Comparison of ENCODE assay signal across 8 cellular contexts in the genomic region with DNA sequence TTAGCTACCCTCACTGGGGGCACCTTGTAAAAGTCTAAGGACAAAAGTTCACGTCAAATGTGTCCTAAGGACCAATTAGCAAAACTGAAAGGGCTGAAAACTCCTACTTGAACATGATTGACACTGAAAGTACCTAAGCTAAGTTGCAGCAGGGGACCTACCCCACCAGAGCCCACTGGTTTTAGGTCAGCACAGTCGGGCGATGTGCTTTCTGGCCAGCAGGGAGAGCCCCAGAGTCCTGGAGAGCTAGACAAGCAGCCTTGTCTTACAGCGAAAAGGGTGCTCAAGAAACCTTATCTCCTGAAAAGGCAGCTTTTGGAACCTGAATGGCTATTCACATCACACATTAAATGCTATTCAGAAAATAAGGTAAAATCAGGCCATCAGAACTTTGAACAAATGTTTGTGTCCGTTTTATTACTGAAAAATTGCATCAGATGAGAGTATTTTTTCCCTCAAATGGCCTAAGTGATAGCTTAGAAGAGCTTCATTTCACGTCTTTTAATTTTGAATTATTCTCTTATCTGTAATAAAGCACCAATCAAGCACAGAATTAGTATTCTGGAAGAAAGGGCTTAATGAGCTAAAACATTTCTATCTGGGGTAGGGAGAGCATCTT. TPM values are rescaled to one million over a fixed set of nuclear protein-coding genes. Genes with fewer than 3 reads are reported as not detected.
DNase-seq lines count a peak whose midpoint lies in the region; ATAC-seq, FAIRE-seq and TF ChIP-seq lines count a peak whose summit lies in the region.

No MANE protein-coding gene starts in this region.

- H3K9me3 ChIP-seq in MG63: peaks cover 23% of the 10 kb centered on the region

- peak; percentile 84 for ATAC-seq in activated CD8-positive, alpha-beta T cell treated with anti-CD3 and anti-CD28 coated beads for 36 hours
- ATAC-seq in HG03378 (IDR thresholded peaks at IDR 0.05; ENCODE audit: unreplicated experiment): no peak

- intact Hi-C loops in activated CD8-positive, alpha-beta T cell treated with anti-CD3 and anti-CD28 coated beads for 36 hours (cut with micrococcal nuclease): no loop called here

- no peak overlapping the region for H3K4me3 Mint-ChIP-seq in activated CD8-positive, alpha-beta T cell treated with anti-CD3 and anti-CD28 coated beads for 36 hours

- peak; percentile 48 for TF ChIP-seq CTCF in AG09309 (IDR thresholded peaks at IDR 0.05; ENCODE audit: control insufficient read depth, insufficient read depth, low read depth, low read length, missing control alignments)
- TF ChIP-seq CTCF in activated CD8-positive, alpha-beta T cell treated with anti-CD3 and anti-CD28 coated beads for 36 hours (IDR thresholded peaks at IDR 0.05): peak; percentile 69

- peaks cover 9% of the 10 kb centered on the region for H3K27me3 ChIP-seq in MG63

- peaks cover 25% of the 10 kb centered on the region for H3K4me1 Mint-ChIP-seq in activated CD8-positive, alpha-beta T cell treated with anti-CD3 and anti-CD28 coated beads for 36 hours (ENCODE audit: low read depth)

- peaks cover 6% of the 10 kb centered on the region for H3K36me3 Mint-ChIP-seq in activated CD8-positive, alpha-beta T cell treated with anti-CD3 and anti-CD28 coated beads for 36 hours (ENCODE audit: low read depth)

- FAIRE-seq in GM19239 (lab: Jason Lieb, UNC): peak; percentile 55

- no peaks in the 10 kb centered on the region for H3K36me3 ChIP-seq in MG63

- no peak overlapping the region for H3K27ac Mint-ChIP-seq in activated CD8-positive, alpha-beta T cell treated with anti-CD3 and anti-CD28 coated beads for 36 hours

- H3K4me3 ChIP-seq in AG09309 (ENCODE audit: control insufficient read depth, low read depth, low read length): no peak overlapping the region
- H3K4me3 ChIP-seq in MG63: no peak overlapping the region

- POLR2A ChIA-PET in activated CD8-positive, alpha-beta T cell treated with anti-CD3 and anti-CD28 coated beads for 36 hours (lab: Charles Lee): interaction anchor here (0.7 to 1.5 kb wide), 4 partner anchors 9 to 25 kb away, joined by 3 to 4 read pairs (median 4); no protein-coding TSS in a partner anchor

- peaks cover 12% of the 10 kb centered on the region for H3K9me3 Mint-ChIP-seq in activated CD8-positive, alpha-beta T cell treated with anti-CD3 and anti-CD28 coated beads for 36 hours

- H3K27me3 Mint-ChIP-seq in activated CD8-positive, alpha-beta T cell treated with anti-CD3 and anti-CD28 coated beads for 36 hours: no peaks in the 10 kb centered on the region

- DNase-seq in AG09309 (ENCODE audit: low read depth) (no peak), GM19239 (ENCODE audit: insufficient read length, low spot score) (peak; percentile 22), MG63 (peak; percentile 22), germinal center (ENCODE audit: low spot score) (peak; percentile 51), KG1 (lab: John Stamatoyannopoulos, UW) (no peak)
- DNase-seq in activated CD8-positive, alpha-beta T cell treated with anti-CD3 and anti-CD28 coated beads for 36 hours: peak; percentile 76
- peak; percentile 66 for DNase-seq in stimulated activated CD8-positive, alpha-beta memory T cell treated with anti-CD3 and anti-CD28 coated beads, Interleukin-4, amount 100 ng/mL, for 48 hours

- CTCF ChIA-PET in activated CD8-positive, alpha-beta T cell treated with anti-CD3 and anti-CD28 coated beads for 36 hours (lab: Charles Lee): interaction anchor here (0.8 to 5.1 kb wide), 23 partner anchors 9 to 349 kb away, joined by 3 to 65 read pairs (median 4); no protein-coding TSS in a partner anchor

RNA-seq across cellular contexts. Expression of a gene that starts 52.2 kb away (rescaled TPM):
- 15.0 and 17.9 TPM in 2 replicates for total RNA-seq in MG63 (2014; rRNA removed; shearing (Covaris generic); ENCODE audit: low replicate concordance)
- 100 to 1,000 TPM; 205 to 230 TPM for total RNA-seq in activated CD8-positive, alpha-beta T cell treated with anti-CD3 and anti-CD28 coated beads for 36 hours

Comparison
In these comparisons a context has a peak if more than half of its experiments do, and no peak if none do; other contexts are left out.
1. DNase-seq: peak in GM19239 (single experiment), MG63 (single experiment), activated CD8-positive, alpha-beta T cell treated with anti-CD3 and anti-CD28 coated beads for 36 hours (single experiment), germinal center (single experiment) and stimulated activated CD8-positive, alpha-beta memory T cell treated with anti-CD3 and anti-CD28 coated beads, Interleukin-4, amount 100 ng/mL, for 48 hours (single experiment); none in AG09309 (single experiment) and KG1 (single experiment).
2. RNA of a gene that starts 52.2 kb away (total RNA-seq): 205 to 230 TPM in activated CD8-positive, alpha-beta T cell treated with anti-CD3 and anti-CD28 coated beads for 36 hours; 15.0 to 17.9 TPM in MG63; every median in the first group is over 10 times any median in the second.